ENCODE assay signal across 8 cellular contexts in the genomic region with DNA sequence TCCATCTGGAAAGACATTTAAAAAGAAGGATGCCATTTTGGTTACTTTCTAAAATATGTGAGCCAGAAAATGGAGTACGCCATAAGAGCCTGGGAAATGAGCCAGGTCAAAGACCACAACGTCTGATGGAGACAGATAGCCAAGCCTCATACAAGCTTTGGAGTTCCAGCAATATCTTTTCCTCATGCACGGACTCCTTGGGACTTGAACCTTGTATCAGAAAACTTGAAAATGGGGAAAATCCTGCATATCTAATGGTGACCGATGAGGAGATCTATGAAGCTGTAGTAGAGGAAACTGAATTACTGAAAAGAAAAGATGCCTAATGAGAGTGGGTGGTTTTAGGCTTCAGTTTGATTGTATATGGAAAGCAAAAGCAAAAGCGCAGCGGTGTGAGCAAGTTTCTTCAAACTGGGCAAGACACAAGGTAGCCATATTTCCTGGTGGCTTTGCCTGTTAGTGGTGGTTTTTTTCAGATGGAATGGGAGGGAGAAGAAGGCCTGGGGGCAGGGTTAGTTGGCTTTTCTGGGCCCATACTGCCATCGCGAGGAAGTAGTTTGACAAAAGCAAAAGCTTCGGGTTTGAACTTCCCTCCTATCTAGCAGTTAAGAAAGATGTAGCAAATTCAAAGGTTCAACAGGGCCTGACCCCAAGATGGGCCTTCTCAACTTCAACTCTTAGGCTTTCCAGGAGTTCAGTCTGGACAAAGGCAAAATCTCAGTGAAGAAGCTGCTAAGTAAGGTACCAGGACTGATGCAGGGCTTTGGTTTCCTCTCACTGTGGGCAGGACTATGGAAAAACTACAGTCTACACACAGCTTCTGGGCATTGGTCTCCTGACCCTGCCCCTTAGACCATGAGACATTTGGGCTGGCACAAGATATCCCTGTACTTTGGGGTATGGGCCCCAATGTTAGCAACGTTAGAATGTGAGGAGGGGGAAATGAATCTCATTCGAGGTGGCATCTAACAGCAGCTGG.
DNase-seq lines count a peak whose midpoint lies in the region; ATAC-seq and TF ChIP-seq lines count a peak whose summit lies in the region.

No MANE protein-coding gene starts in this region.

- peak; percentile 93 for ATAC-seq in GM18519 (IDR thresholded peaks at IDR 0.05; ENCODE audit: low FRiP score, unreplicated experiment)
- ATAC-seq in HG02840 (IDR thresholded peaks at IDR 0.05; ENCODE audit: low FRiP score, unreplicated experiment), result peak; percentile 87

- H3K9me3 Mint-ChIP-seq in mesothelial cell of epicardium, result peaks cover 36% of the 10 kb centered on the region

- H3K27ac Mint-ChIP-seq in mesothelial cell of epicardium, result no peak overlapping the region

- H3K36me3 Mint-ChIP-seq in mesothelial cell of epicardium, result peaks cover 44% of the 10 kb centered on the region

- DNase-seq in RPMI8226 (peak; percentile 92), hypothalamus (lab: John Stamatoyannopoulos, UW) (peak in 28 of 51 donors; percentile 0 to 82 (median 24)), NCI-H2029 treated with DMSO at 0.1 percent for 48 hours (lab: John Stamatoyannopoulos, UW) (no peak), mesothelial cell of epicardium (ENCODE audit: low spot score in 2 of 2, unreplicated experiment in 2 of 2) (no peak)
- peak; percentile 64 for DNase-seq in activated naive CD4-positive, alpha-beta T cell treated with anti-CD3 and anti-CD28 coated beads, Interleukin-2, amount 50 U/mL, for 16 hours
- DNase-seq in stimulated activated CD4-positive, alpha-beta T cell treated with anti-CD3 and anti-CD28 coated beads, Interleukin-4, amount 100 ng/mL, for 24 hours, result peak; percentile 70

- TF ChIP-seq CTCF in mesothelial cell of epicardium (IDR thresholded peaks at IDR 0.05; ENCODE audit: unreplicated experiment), result no peak

- no peaks in the 10 kb centered on the region for H3K27me3 Mint-ChIP-seq in mesothelial cell of epicardium (ENCODE audit: low read depth)

- no peaks in the 10 kb centered on the region for H3K4me1 Mint-ChIP-seq in mesothelial cell of epicardium

- no peak overlapping the region for H3K4me3 Mint-ChIP-seq in mesothelial cell of epicardium

Comparison
In these comparisons a context has a peak if more than half of its experiments do, and no peak if none do; other contexts are left out.
1. DNase-seq: peak in RPMI8226 (single experiment), activated naive CD4-positive, alpha-beta T cell treated with anti-CD3 and anti-CD28 coated beads, Interleukin-2, amount 50 U/mL, for 16 hours (single experiment), hypothalamus (28 of 51) and stimulated activated CD4-positive, alpha-beta T cell treated with anti-CD3 and anti-CD28 coated beads, Interleukin-4, amount 100 ng/mL, for 24 hours (single experiment); none in NCI-H2029 treated with DMSO at 0.1 percent for 48 hours (single experiment) and mesothelial cell of epicardium (0 of 2).